ENCODE assay signal across 34 cellular contexts in genomic region chr18:57982372-57983021, GRCh38.
A peak's percentile ranks its signal among the peaks of the same experiment; 100 is the strongest.
DNase-seq lines count a peak whose midpoint lies in the region; ATAC-seq, FAIRE-seq and TF ChIP-seq lines count a peak whose summit lies in the region.
"Had no signal": no experiment of that assay in that cellular context is flagged by ENCODE, and none has a peak within 500 bp of the region (broad histone marks: within the 10 kb centered on the region; RNA-seq: fewer than 3 reads in every experiment).

No MANE protein-coding gene starts in this region.

- H2AFZ ChIP-seq in OCI-LY3 (ENCODE audit: low read depth, low read length): 0 out of 2 replicates have a peak overlapping the region, but pooled peaks have one; percentile 8
- peak overlapping the region; percentile 75 for H2AFZ ChIP-seq in K562 (ENCODE audit: low read depth, low read length)
- H2AFZ ChIP-seq: hepatocyte had no signal

- TF ChIP-seq CTCF in OCI-LY3 (IDR thresholded peaks at IDR 0.05; ENCODE audit: low read depth, low read length): no peak
- no peak for TF ChIP-seq CTCF in K562 (IDR thresholded peaks at IDR 0.05 in 2 of 3, conservative IDR thresholded peaks at IDR 0.05 in 1 of 3; ENCODE audit: insufficient read depth in 2 of 3, low read depth in 1 of 3, low read length in 3 of 3)
- no peak for TF ChIP-seq CTCF in kidney (IDR thresholded peaks at IDR 0.05; ENCODE audit: borderline replicate concordance, extremely low read depth, insufficient read depth)

- in situ Hi-C loops in K562 (cut with MboI): no loop called here

- H4K20me1 ChIP-seq in OCI-LY3 (ENCODE audit: insufficient read depth, low read length) (no peaks in the 10 kb centered on the region), K562 (replicated peaks; ENCODE audit: control insufficient read depth, insufficient read depth, low read length) (no peaks in the 10 kb centered on the region)

- H3K4me1 ChIP-seq in OCI-LY3 (ENCODE audit: low read length) (peaks cover 6% of the 10 kb centered on the region), K562 (replicated peaks in 1 of 2; ENCODE audit: control insufficient read depth in 2 of 2, insufficient read depth in 2 of 2, low read length in 2 of 2) (peaks cover 4 to 13% of the 10 kb centered on the region in 2 experiments; a peak in 3 of 5 replicates), kidney (ENCODE audit: control insufficient read depth in 1 of 2, insufficient read depth in 1 of 2, low read depth in 1 of 2, low read length in 2 of 2) (no peaks in the 10 kb centered on the region)
- H3K4me1 ChIP-seq: ascending aorta, prostate gland had no signal

- intact Hi-C loops in K562 (cut with micrococcal nuclease): no loop called here
- intact Hi-C loops in kidney (cut with DNase I): no loop called here

- BruUV-seq in K562 (replicated peaks; lab: Mats Ljungman, UMichigan): no TSS peak

- no peaks in the 10 kb centered on the region for H3K9me3 Mint-ChIP-seq in stimulated activated memory B cell treated with anti-CD40 and anti-IgM and Interleukin-4, amounts not matched to agents 10 μg/mL and 1 μg/mL and 100 μg/mL, for 72 hours
- H3K9me3 Mint-ChIP-seq: activated naive CD8-positive, alpha-beta T cell treated with anti-CD3 and anti-CD28 coated beads, Interleukin-2, amount 10 ng/mL, durations not matched to agents 7 days and 5 days; endodermal cell; H9; T-cell had no signal

- FAIRE-seq in K562 (lab: Jason Lieb, UNC) (no peak), kidney (lab: Jason Lieb, UNC) (no peak)
- FAIRE-seq: frontal cortex, TTC549 had no signal

- peaks cover 15% of the 10 kb centered on the region for H3K4me1 Mint-ChIP-seq in stimulated activated memory B cell treated with anti-CD40 and anti-IgM and Interleukin-4, amounts not matched to agents 10 μg/mL and 1 μg/mL and 100 μg/mL, for 72 hours
- H3K4me1 Mint-ChIP-seq: activated naive CD8-positive, alpha-beta T cell treated with anti-CD3 and anti-CD28 coated beads, Interleukin-2, amount 10 ng/mL, durations not matched to agents 7 days and 5 days; CD14-positive monocyte; T-cell had no signal

- no peak for TF ChIP-seq POLR2A in K562 (conservative IDR thresholded peaks at IDR 0.05)

- peak; percentile 77 for ATAC-seq in K562
- ATAC-seq in stimulated activated memory B cell treated with anti-CD40 and anti-IgM and Interleukin-4, amounts not matched to agents 10 μg/mL and 1 μg/mL and 100 μg/mL, for 72 hours: peak; percentile 58
- ATAC-seq in GM19351 (IDR thresholded peaks at IDR 0.05; ENCODE audit: unreplicated experiment): no peak
- ATAC-seq: left lobe of liver; stimulated activated naive CD8-positive, alpha-beta T cell treated with anti-CD3 and anti-CD28 coated beads, Interleukin-15, Interleukin-2, amounts not matched to agents 100 U/mL and 50 U/mL, for 24 hours; T-cell had no signal

- no peaks in the 10 kb centered on the region for H3K36me3 Mint-ChIP-seq in stimulated activated memory B cell treated with anti-CD40 and anti-IgM and Interleukin-4, amounts not matched to agents 10 μg/mL and 1 μg/mL and 100 μg/mL, for 72 hours
- H3K36me3 Mint-ChIP-seq: activated naive CD8-positive, alpha-beta T cell treated with anti-CD3 and anti-CD28 coated beads, Interleukin-2, amount 10 ng/mL, durations not matched to agents 7 days and 5 days; CD14-positive monocyte; T-cell had no signal

- H3K4me2 ChIP-seq in OCI-LY3 (ENCODE audit: low read length) (no peak overlapping the region), K562 (ENCODE audit: insufficient read depth, low read length) (peak overlapping the region; percentile 55)
- H3K4me2 ChIP-seq: hepatocyte had no signal

- H3K27me3 ChIP-seq in OCI-LY3 (ENCODE audit: low read depth, low read length) (peaks cover 9% of the 10 kb centered on the region), K562 (ENCODE audit: control insufficient read depth in 2 of 2, insufficient read depth in 2 of 2, low read length in 2 of 2) (no peaks in the 10 kb centered on the region)
- H3K27me3 ChIP-seq: ascending aorta, esophagus squamous epithelium, hepatocyte, thyroid gland had no signal

- no peaks in the 10 kb centered on the region for H3K27me3 Mint-ChIP-seq in stimulated activated memory B cell treated with anti-CD40 and anti-IgM and Interleukin-4, amounts not matched to agents 10 μg/mL and 1 μg/mL and 100 μg/mL, for 72 hours

- H3K9ac ChIP-seq in OCI-LY3 (ENCODE audit: low read length): no peak overlapping the region
- H3K9ac ChIP-seq in K562 (ENCODE audit: insufficient read depth in 1 of 2, low read depth in 2 of 2, low read length in 2 of 2): no peak overlapping the region
- no peak overlapping the region for H3K9ac ChIP-seq in kidney (ENCODE audit: low read length in 2 of 2)

- no peaks in the 10 kb centered on the region for H3K9me3 ChIP-seq in OCI-LY3 (ENCODE audit: insufficient read depth, low read length)
- no peaks in the 10 kb centered on the region for H3K9me3 ChIP-seq in K562 (replicated peaks; ENCODE audit: control insufficient read depth, insufficient read depth, low read depth, low read length)
- H3K9me3 ChIP-seq in kidney (ENCODE audit: control insufficient read depth in 1 of 2, low read length in 2 of 2): no peaks in the 10 kb centered on the region
- H3K9me3 ChIP-seq: ascending aorta, esophagus squamous epithelium, prostate gland, thyroid gland had no signal

- no peak for TF ChIP-seq EP300 in K562 (IDR thresholded peaks at IDR 0.05; ENCODE audit: low read length)

- H3K36me3 ChIP-seq in OCI-LY3 (replicated peaks; ENCODE audit: low read depth, low read length) (no peaks in the 10 kb centered on the region), K562 (ENCODE audit: control insufficient read depth, insufficient read depth, low read length) (no peaks in the 10 kb centered on the region), kidney (ENCODE audit: control insufficient read depth in 1 of 2, insufficient read depth in 2 of 2, low read length in 2 of 2) (no peaks in the 10 kb centered on the region)
- H3K36me3 ChIP-seq: ascending aorta, esophagus squamous epithelium, prostate gland, thyroid gland had no signal

- H3K27ac ChIP-seq in OCI-LY3 (ENCODE audit: low read length) (no peak overlapping the region), K562 (ENCODE audit: extremely low read depth, low read depth, low read length) (no peak overlapping the region), kidney (ENCODE audit: low read depth in 2 of 2, low read length in 2 of 2) (no peak overlapping the region)
- H3K27ac ChIP-seq: 22Rv1, ascending aorta, hepatocyte, prostate gland, thyroid gland had no signal

- H3K4me3 ChIP-seq in OCI-LY3 (ENCODE audit: low read length) (no peak overlapping the region), K562 (no peak overlapping the region), kidney (ENCODE audit: low read length in 2 of 2) (no peak overlapping the region)
- H3K4me3 ChIP-seq: ascending aorta, esophagus squamous epithelium, hepatocyte, prostate gland, thyroid gland had no signal

- 6% methylated on average over 9 of the region's 11 CpGs for WGBS in K562 (ENCODE audit: insufficient coverage, low coverage, missing lambda C conversion rate)

- DNase-seq in NCI-H146 (lab: John Stamatoyannopoulos, UW): peak; percentile 26
- DNase-seq in NCI-H146 treated with DMSO at 0.1 percent for 48 hours (lab: John Stamatoyannopoulos, UW; ENCODE audit: unreplicated experiment): no peak
- DNase-seq in K562 (ENCODE audit: extremely low read depth in 1 of 4, low spot score in 3 of 4): peak in 1 of 4 experiments; percentile 16
- no peak for DNase-seq in kidney
- no peak for DNase-seq in superior temporal gyrus (ENCODE audit: extremely low spot score)
- DNase-seq: activated CD4-positive, alpha-beta T cell treated with anti-CD3 and anti-CD28 coated beads for 4 hours; activated CD8-positive, alpha-beta memory T cell treated with anti-CD3 and anti-CD28 coated beads for 24 hours; activated gamma-delta T cell; activated naive CD8-positive, alpha-beta T cell treated with anti-CD3 and anti-CD28 coated beads, Interleukin-2, amount 10 ng/mL, durations not matched to agents 7 days and 5 days; activated T-cell treated with anti-CD3 and anti-CD28 coated beads, Interleukin-2, amount 50 U/mL, for 1 hour; Calu3; central memory CD4-positive, alpha-beta T cell; endodermal cell; esophagus squamous epithelium; H9; NCI-H1436; NCI-H2171; NCI-H510A; nucleus accumbens; stimulated activated CD4-positive, alpha-beta T cell treated with anti-CD3 and anti-CD28 coated beads, Interleukin-4, amount 100 ng/mL, for 4 hours; stimulated activated naive CD8-positive, alpha-beta T cell treated with anti-CD3 and anti-CD28 coated beads, Interleukin-15, Interleukin-2, amounts not matched to agents 100 U/mL and 50 U/mL, for 24 hours; T-cell; thyroid gland had no signal

- POLR2A ChIA-PET in K562 (lab: Yijun Ruan, JAX): no interaction called here

- H3K79me2 ChIP-seq in OCI-LY3 (ENCODE audit: low read length): no peaks in the 10 kb centered on the region
- no peaks in the 10 kb centered on the region for H3K79me2 ChIP-seq in K562 (ENCODE audit: control insufficient read depth, insufficient read depth, low read length)
- H3K79me2 ChIP-seq: hepatocyte had no signal

- no peak overlapping the region for H3K27ac Mint-ChIP-seq in stimulated activated memory B cell treated with anti-CD40 and anti-IgM and Interleukin-4, amounts not matched to agents 10 μg/mL and 1 μg/mL and 100 μg/mL, for 72 hours
- H3K27ac Mint-ChIP-seq: activated naive CD8-positive, alpha-beta T cell treated with anti-CD3 and anti-CD28 coated beads, Interleukin-2, amount 10 ng/mL, durations not matched to agents 7 days and 5 days; CD14-positive monocyte; endodermal cell; H9; T-cell had no signal

- no peaks in the 10 kb centered on the region for H3K9me1 ChIP-seq in K562 (ENCODE audit: control insufficient read depth, insufficient read depth, low read length)

- no peak overlapping the region for H3K4me3 Mint-ChIP-seq in stimulated activated memory B cell treated with anti-CD40 and anti-IgM and Interleukin-4, amounts not matched to agents 10 μg/mL and 1 μg/mL and 100 μg/mL, for 72 hours
- H3K4me3 Mint-ChIP-seq: activated naive CD8-positive, alpha-beta T cell treated with anti-CD3 and anti-CD28 coated beads, Interleukin-2, amount 10 ng/mL, durations not matched to agents 7 days and 5 days; CD14-positive monocyte; endodermal cell; H9; T-cell had no signal

- CTCF ChIA-PET in K562 (lab: Yijun Ruan, JAX; ENCODE audit: low intra/inter-chr PET ratio): no interaction called here

- TF ChIP-seq RAD21 in K562 (CRISPR knock-in tag; conservative IDR thresholded peaks at IDR 0.05 in 1 of 2, IDR thresholded peaks at IDR 0.05 in 1 of 2): no peak

TF ChIP-seq in K562, 482 proteins besides CTCF, POLR2A, EP300 and RAD21 (continues in another document):
- TF ChIP-seq NFXL1 (CRISPR knock-in tag; IDR thresholded peaks at IDR 0.05): no peak
- TF ChIP-seq IRF9 (tag; IDR thresholded peaks at IDR 0.05): no peak
- TF ChIP-seq ZNF778 (CRISPR knock-in tag; IDR thresholded peaks at IDR 0.05): no peak
- no peak for TF ChIP-seq MYNN (IDR thresholded peaks at IDR 0.05)
- no peak for TF ChIP-seq MYNN (CRISPR knock-in tag; IDR thresholded peaks at IDR 0.05)
